14 cellular contexts compared by ENCODE assay signal in genomic region chr11:34330653-34331052, GRCh38.
"Had no signal": no experiment of that assay in that cellular context is flagged by ENCODE, and none has a peak within 500 bp of the region (broad histone marks: within the 10 kb centered on the region; RNA-seq: fewer than 3 reads in every experiment).

No MANE protein-coding gene starts in this region.

- H3K27me3 ChIP-seq: gastroesophageal sphincter, heart right ventricle, neural progenitor cell, tibial nerve, uterus had no signal

- H3K4me1 ChIP-seq: neural progenitor cell, parathyroid adenoma had no signal

- H3K9me3 ChIP-seq: gastroesophageal sphincter, heart right ventricle, tibial nerve, uterus had no signal

- H3K9ac ChIP-seq: neural progenitor cell, parathyroid adenoma had no signal

- H3K27ac ChIP-seq: gastroesophageal sphincter, heart right ventricle, neural progenitor cell, parathyroid adenoma, tibial nerve, WERI-Rb-1 had no signal

- DNase-seq: activated CD4-positive, alpha-beta T cell treated with anti-CD3 and anti-CD28 coated beads, Interleukin-2, amount 50 U/mL, for 48 hours; activated CD8-positive, alpha-beta memory T cell treated with anti-CD3 and anti-CD28 coated beads, Interleukin-2, amount 10 ng/mL, durations not matched to agents 7 days and 5 days; activated naive CD4-positive, alpha-beta T cell treated with anti-CD3 and anti-CD28 coated beads, Interleukin-2, amount 10 ng/mL, durations not matched to agents 7 days and 5 days; activated T-cell treated with anti-CD3 and anti-CD28 coated beads, Interleukin-2, amount 50 U/mL, for 24 hours; caudate nucleus; heart right ventricle; retina; stimulated activated CD4-positive, alpha-beta T cell treated with anti-CD3 and anti-CD28 coated beads, Interleukin-2, amount 100 ng/mL, for 48 hours; uterus; WERI-Rb-1 had no signal

- H3K36me3 ChIP-seq: gastroesophageal sphincter, heart right ventricle, neural progenitor cell, tibial nerve, uterus, WERI-Rb-1 had no signal

- H3K4me2 ChIP-seq: neural progenitor cell had no signal

- H3K4me3 ChIP-seq: gastroesophageal sphincter, heart right ventricle, neural progenitor cell, tibial nerve, uterus had no signal
